Comparison of ENCODE assay signal across 26 cellular contexts in genomic region chr14:92880351-92880750, GRCh38. TPM values are rescaled to one million over a fixed set of nuclear protein-coding genes. Genes with fewer than 3 reads are reported as not detected.
"Had no signal": no experiment of that assay in that cellular context is flagged by ENCODE, and none has a peak within 500 bp of the region (broad histone marks: within the 10 kb centered on the region; RNA-seq: fewer than 3 reads in every experiment).

No MANE protein-coding gene starts in this region.

- ATAC-seq: activated CD8-positive, alpha-beta T cell treated with anti-CD3 and anti-CD28 coated beads for 36 hours; effector memory CD8-positive, alpha-beta T cell; gastrocnemius medialis; stimulated activated effector memory CD8-positive, alpha-beta T cell treated with anti-CD3 and anti-CD28 coated beads, Interleukin-12 subunit alpha, Interleukin-12 subunit beta, amount 100 ng/mL, for 72 hours had no signal

- H3K9me3 ChIP-seq: gastrocnemius medialis, heart left ventricle, left lung, prostate gland, thoracic aorta had no signal

- H3K36me3 Mint-ChIP-seq: activated naive CD8-positive, alpha-beta T cell treated with anti-CD3 and anti-CD28 coated beads, Interleukin-2, amount 10 ng/mL, durations not matched to agents 7 days and 5 days; stimulated activated effector memory CD8-positive, alpha-beta T cell treated with anti-CD3 and anti-CD28 coated beads, Interleukin-12 subunit alpha, Interleukin-12 subunit beta, amount 100 ng/mL, for 72 hours had no signal

- H3K36me3 ChIP-seq: gastrocnemius medialis, heart left ventricle, left lung, prostate gland, thoracic aorta had no signal

- H3K4me1 ChIP-seq: gastrocnemius medialis, left lung, prostate gland had no signal

- H3K4me1 Mint-ChIP-seq: activated naive CD8-positive, alpha-beta T cell treated with anti-CD3 and anti-CD28 coated beads, Interleukin-2, amount 10 ng/mL, durations not matched to agents 7 days and 5 days had no signal

- FAIRE-seq: kidney had no signal

- H3K27ac Mint-ChIP-seq: activated CD4-positive, alpha-beta T cell treated with anti-CD3 and anti-CD28 coated beads, Interleukin-2, amount 10 ng/mL, durations not matched to agents 24 days and 14 days; activated CD8-positive, alpha-beta T cell treated with anti-CD3 and anti-CD28 coated beads for 36 hours; activated naive CD8-positive, alpha-beta T cell treated with anti-CD3 and anti-CD28 coated beads, Interleukin-2, amount 10 ng/mL, durations not matched to agents 7 days and 5 days; activated T-helper 2 cell treated with anti-CD3 and anti-CD28 coated beads, Interferon-gamma antibody, Interleukin-2, Interleukin-4, amounts not matched to agents 10 μg/mL and 5 μg/mL and 100 μg/mL, durations not matched to agents 14 hours and 24 hours and 36 hours; effector memory CD8-positive, alpha-beta T cell; nephron progenitor cell; stimulated activated effector memory CD8-positive, alpha-beta T cell treated with anti-CD3 and anti-CD28 coated beads, Interleukin-12 subunit alpha, Interleukin-12 subunit beta, amount 100 ng/mL, for 72 hours had no signal

- H3K9me3 Mint-ChIP-seq: activated CD4-positive, alpha-beta T cell treated with anti-CD3 and anti-CD28 coated beads, Interleukin-2, amount 10 ng/mL, durations not matched to agents 24 days and 14 days; activated CD8-positive, alpha-beta T cell treated with anti-CD3 and anti-CD28 coated beads for 36 hours; activated naive CD8-positive, alpha-beta T cell treated with anti-CD3 and anti-CD28 coated beads, Interleukin-2, amount 10 ng/mL, durations not matched to agents 7 days and 5 days; effector memory CD8-positive, alpha-beta T cell; stimulated activated effector memory CD8-positive, alpha-beta T cell treated with anti-CD3 and anti-CD28 coated beads, Interleukin-12 subunit alpha, Interleukin-12 subunit beta, amount 100 ng/mL, for 72 hours had no signal

- H3K4me3 ChIP-seq: gastrocnemius medialis, heart left ventricle, left lung, prostate gland, thoracic aorta had no signal

- DNase-seq: activated CD4-positive, alpha-beta T cell treated with anti-CD3 and anti-CD28 coated beads, Interleukin-2, amount 10 ng/mL, durations not matched to agents 24 days and 14 days; activated CD8-positive, alpha-beta T cell treated with anti-CD3 and anti-CD28 coated beads for 36 hours; activated naive CD4-positive, alpha-beta T cell treated with Interleukin-2 at 50 U/mL for 16 hours; activated naive CD8-positive, alpha-beta T cell treated with anti-CD3 and anti-CD28 coated beads, Interleukin-2, amount 10 ng/mL, durations not matched to agents 7 days and 5 days; activated T-cell treated with anti-CD3 and anti-CD28 coated beads, Interleukin-2, amount 50 U/mL, for 1 hour; amygdala; effector memory CD8-positive, alpha-beta T cell; gastrocnemius medialis; heart left ventricle; kidney; left lung; nephron progenitor cell; T1000 had no signal

- H3K4me3 Mint-ChIP-seq: activated CD4-positive, alpha-beta T cell treated with anti-CD3 and anti-CD28 coated beads, Interleukin-2, amount 10 ng/mL, durations not matched to agents 24 days and 14 days; activated CD8-positive, alpha-beta T cell treated with anti-CD3 and anti-CD28 coated beads for 36 hours; activated naive CD8-positive, alpha-beta T cell treated with anti-CD3 and anti-CD28 coated beads, Interleukin-2, amount 10 ng/mL, durations not matched to agents 7 days and 5 days; effector memory CD8-positive, alpha-beta T cell; nephron progenitor cell; stimulated activated effector memory CD8-positive, alpha-beta T cell treated with anti-CD3 and anti-CD28 coated beads, Interleukin-12 subunit alpha, Interleukin-12 subunit beta, amount 100 ng/mL, for 72 hours had no signal

- H3K27ac ChIP-seq: epithelial cell of prostate, gastrocnemius medialis, heart left ventricle, left lung, prostate gland, thoracic aorta had no signal

RNA-seq across cellular contexts. Expression of gene CHGA, which starts 42.6 kb away (rescaled TPM):
- total RNA-seq: activated CD4-positive, alpha-beta T cell treated with anti-CD3 and anti-CD28 coated beads, Interleukin-2, amount 10 ng/mL, durations not matched to agents 24 days and 14 days; activated CD8-positive, alpha-beta T cell treated with anti-CD3 and anti-CD28 coated beads for 36 hours; activated naive CD8-positive, alpha-beta T cell treated with anti-CD3 and anti-CD28 coated beads, Interleukin-2, amount 10 ng/mL, durations not matched to agents 7 days and 5 days; activated T-helper 2 cell treated with anti-CD3 and anti-CD28 coated beads, Interferon-gamma antibody, Interleukin-2, Interleukin-4, amounts not matched to agents 10 μg/mL and 5 μg/mL and 100 μg/mL, durations not matched to agents 14 hours and 24 hours and 36 hours; cardiac septum; dermis microvascular lymphatic vessel endothelial cell; fibroblast of lung; heart left ventricle; lung microvascular endothelial cell; myocyte; right cardiac atrium; T-helper 1 cell treated with Interleukin-12 subunit alpha and Interleukin-12 subunit beta and Interleukin-4 antibody, amounts not matched to agents 30 ng/mL and 1 ng/mL, for 36 hours; thoracic aorta; ureter had no signal
- polyA plus RNA-seq: fibroblast of lung had no signal
